ENCODE assay signal across 8 cellular contexts in the genomic region with DNA sequence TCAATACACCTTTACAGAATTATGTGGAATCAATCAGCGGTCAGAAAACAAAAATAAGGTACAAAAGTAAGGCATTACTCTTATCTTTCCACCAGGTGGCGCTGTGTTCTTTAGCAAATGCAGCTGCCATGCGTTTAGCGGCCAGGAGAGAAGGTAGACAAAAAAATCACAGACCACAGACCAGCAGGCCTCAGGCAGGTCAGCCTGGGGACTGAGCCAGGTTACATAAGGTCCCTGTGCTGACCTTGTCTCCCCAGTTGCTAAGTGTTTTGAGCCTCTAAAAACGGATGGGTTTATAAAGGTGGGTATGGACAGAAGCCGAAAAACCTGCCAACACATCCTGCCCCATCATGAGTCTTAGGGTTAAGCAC. TPM values are rescaled to one million over a fixed set of nuclear protein-coding genes. Genes with fewer than 3 reads are reported as not detected.
DNase-seq lines count a peak whose midpoint lies in the region; ATAC-seq and TF ChIP-seq lines count a peak whose summit lies in the region.

No MANE protein-coding gene starts in this region.

- no peaks in the 10 kb centered on the region for H3K36me3 Mint-ChIP-seq in activated T-cell treated with anti-CD3 and anti-CD28 coated beads, Interleukin-2, amount 50 U/mL, for 24 hours (ENCODE audit: low read depth)
- no peaks in the 10 kb centered on the region for H3K36me3 Mint-ChIP-seq in natural killer cell

- H3K36me3 ChIP-seq in fibroblast of lung (ENCODE audit: control insufficient read depth, insufficient read depth, low read length) (no peaks in the 10 kb centered on the region), tibial artery (peaks cover 0 to 21% (median 16%) of the 10 kb centered on the region in 3 donors)

- ATAC-seq in natural killer cell (peak; percentile 32 to 55 (median 41)), GM19328 (IDR thresholded peaks at IDR 0.05; ENCODE audit: unreplicated experiment) (no peak)

- peaks cover 9% of the 10 kb centered on the region for H3K27me3 Mint-ChIP-seq in activated T-cell treated with anti-CD3 and anti-CD28 coated beads, Interleukin-2, amount 50 U/mL, for 24 hours
- peaks cover 0 to 18% of the 10 kb centered on the region in 2 donors for H3K27me3 Mint-ChIP-seq in natural killer cell (ENCODE audit: low read depth in 2 of 2)

- H2AFZ ChIP-seq in fibroblast of lung (ENCODE audit: low read length): no peak overlapping the region

- H4K20me1 ChIP-seq in fibroblast of lung (ENCODE audit: control insufficient read depth, extremely low read depth, insufficient read depth, low read length): no peaks in the 10 kb centered on the region

- H3K27ac ChIP-seq in fibroblast of lung (ENCODE audit: insufficient read depth, low read length) (no peak overlapping the region), tibial artery (no peak overlapping the region)

- peaks cover 28% of the 10 kb centered on the region for H3K4me1 Mint-ChIP-seq in activated T-cell treated with anti-CD3 and anti-CD28 coated beads, Interleukin-2, amount 50 U/mL, for 24 hours (ENCODE audit: low read depth)
- peaks cover 15 to 16% of the 10 kb centered on the region in 2 donors for H3K4me1 Mint-ChIP-seq in natural killer cell

- H3K27ac Mint-ChIP-seq in activated T-cell treated with anti-CD3 and anti-CD28 coated beads, Interleukin-2, amount 50 U/mL, for 24 hours: no peak overlapping the region
- H3K27ac Mint-ChIP-seq in natural killer cell: no peak overlapping the region

- peak; percentile 60 to 72 for TF ChIP-seq CTCF in fibroblast of lung (conservative IDR thresholded peaks at IDR 0.05 in 1 of 2, IDR thresholded peaks at IDR 0.05 in 1 of 2; ENCODE audit: low read depth in 1 of 2, low read length in 2 of 2)
- TF ChIP-seq CTCF in natural killer cell (IDR thresholded peaks at IDR 0.05): peak; percentile 85
- TF ChIP-seq CTCF in tibial artery (IDR thresholded peaks at IDR 0.05): peak; percentile 78 to 96

- no peaks in the 10 kb centered on the region for H3K79me2 ChIP-seq in fibroblast of lung (ENCODE audit: control insufficient read depth, insufficient read depth, low read length)

- no peak overlapping the region for H3K4me3 Mint-ChIP-seq in activated T-cell treated with anti-CD3 and anti-CD28 coated beads, Interleukin-2, amount 50 U/mL, for 24 hours
- H3K4me3 Mint-ChIP-seq in natural killer cell: no peak overlapping the region

- no peak overlapping the region for H3K4me2 ChIP-seq in fibroblast of lung (ENCODE audit: extremely low read depth, insufficient read depth, low read length)

- peaks cover 20% of the 10 kb centered on the region for H3K27me3 ChIP-seq in fibroblast of lung (ENCODE audit: control insufficient read depth, insufficient read depth, low read length)
- no peaks in the 10 kb centered on the region for H3K27me3 ChIP-seq in tibial artery

- H3K4me1 ChIP-seq in fibroblast of lung (ENCODE audit: control insufficient read depth, extremely low read depth, insufficient read depth, low read length) (peaks cover 6% of the 10 kb centered on the region), tibial artery (peaks cover 0 to 38% (median 22%) of the 10 kb centered on the region in 4 donors)

- H3K9ac ChIP-seq in fibroblast of lung (ENCODE audit: insufficient read depth, low read length): no peak overlapping the region

- H3K9me3 ChIP-seq in fibroblast of lung (ENCODE audit: control insufficient read depth, insufficient read depth, low read depth, low read length) (no peaks in the 10 kb centered on the region), tibial artery (no peaks in the 10 kb centered on the region)

- intact Hi-C loops in natural killer cell (cut with micrococcal nuclease): loop anchor here (1.0 to 5.0 kb wide), 3 partner anchors 61 to 236 kb away; partner anchors contain the start of gene DHX9
- intact Hi-C loops in tibial artery (cut with DNase I; ENCODE audit: low total_unique reads): loop anchor here (5.0 kb wide), 2 partner anchors 209 to 721 kb away; partner anchors contain the start of gene GLUL

- no peaks in the 10 kb centered on the region for H3K9me3 Mint-ChIP-seq in activated T-cell treated with anti-CD3 and anti-CD28 coated beads, Interleukin-2, amount 50 U/mL, for 24 hours
- no peaks in the 10 kb centered on the region for H3K9me3 Mint-ChIP-seq in natural killer cell

- H3K4me3 ChIP-seq in fibroblast of lung (replicated peaks in 1 of 4; ENCODE audit: control extremely low read depth in 1 of 4, insufficient read depth in 1 of 4, low read depth in 3 of 4, low read length in 4 of 4) (no peak overlapping the region), tibial artery (no peak overlapping the region)

- DNase-seq in Daoy (ENCODE audit: low read depth) (peak; percentile 80), Kasumi-1 (lab: John Stamatoyannopoulos, UW) (peak; percentile 75 to 86), OCI-M2 (lab: John Stamatoyannopoulos, UW; ENCODE audit: unreplicated experiment) (peak; percentile 8), fibroblast of lung (ENCODE audit: low read depth in 2 of 2) (peak; percentile 66 to 84), natural killer cell (peak; percentile 47), tibial artery (peak; percentile 45 to 76)
- DNase-seq in activated T-cell treated with anti-CD3 and anti-CD28 coated beads, Interleukin-2, amount 50 U/mL, for 24 hours: peak; percentile 66

RNA-seq across cellular contexts. Expression of gene RGS16, which starts 2.8 kb away (rescaled TPM):
- 0.91 and 1.6 TPM in 2 replicates for total RNA-seq in Daoy (2014; rRNA removed; shearing (Covaris generic))
- 0.33 and 0.77 TPM in 2 replicates for total RNA-seq in fibroblast of lung
- polyA plus RNA-seq in fibroblast of lung: 0.09 and 0.17 TPM in 2 replicates
- 0.15 and 0.20 TPM in 2 replicates for polyA plus RNA-seq in fibroblast of lung (2012)
- polyA minus RNA-seq in fibroblast of lung (ENCODE audit: low replicate concordance): not detected in 2 replicates
- total RNA-seq in natural killer cell: 1 to 10 TPM; 1.3 to 9.6 (median 4.2) TPM

RNA-seq across cellular contexts. Expression of gene RNASEL, which starts 12.3 kb away (rescaled TPM):
- total RNA-seq in Daoy (2014; rRNA removed; shearing (Covaris generic)): 5.6 and 6.5 TPM in 2 replicates
- total RNA-seq in fibroblast of lung: 9.0 and 9.6 TPM in 2 replicates
- 4.0 and 6.1 TPM in 2 replicates for polyA plus RNA-seq in fibroblast of lung
- polyA plus RNA-seq in fibroblast of lung (2012): 3.1 and 4.7 TPM in 2 replicates
- polyA minus RNA-seq in fibroblast of lung (ENCODE audit: low replicate concordance): 0.74 and 1.0 TPM in 2 replicates
- 1 to 10 TPM; 3.3 to 5.8 (median 4.8) TPM for total RNA-seq in natural killer cell

Comparison
In these comparisons a context has a peak if more than half of its experiments do, and no peak if none do; other contexts are left out.
1. DNase-seq: peak in every context shown above with its lines; median percentile 80 in Kasumi-1; 80 in Daoy; 75 in fibroblast of lung; 66 in activated T-cell treated with anti-CD3 and anti-CD28 coated beads, Interleukin-2, amount 50 U/mL, for 24 hours; 60 in tibial artery; 47 in natural killer cell; 8 in OCI-M2.